ENCODE assay signal across 7 cellular contexts in genomic region chr16:4211445-4212206, GRCh38. TPM values are rescaled to one million over a fixed set of nuclear protein-coding genes. Genes with fewer than 3 reads are reported as not detected.
"Had no signal": no experiment of that assay in that cellular context is flagged by ENCODE, and none has a peak within 500 bp of the region (broad histone marks: within the 10 kb centered on the region; RNA-seq: fewer than 3 reads in every experiment).

No MANE protein-coding gene starts in this region.

RNA-seq across cellular contexts. Expression of gene SRL, which starts 30.3 kb away (rescaled TPM):
- total RNA-seq: chondrocyte, endodermal cell, foreskin keratinocyte, progenitor cell of endocrine pancreas, T-helper 17 cell had no signal
- polyA plus RNA-seq: foreskin keratinocyte, hepatocyte, mammary epithelial cell had no signal
